In the genomic region with DNA sequence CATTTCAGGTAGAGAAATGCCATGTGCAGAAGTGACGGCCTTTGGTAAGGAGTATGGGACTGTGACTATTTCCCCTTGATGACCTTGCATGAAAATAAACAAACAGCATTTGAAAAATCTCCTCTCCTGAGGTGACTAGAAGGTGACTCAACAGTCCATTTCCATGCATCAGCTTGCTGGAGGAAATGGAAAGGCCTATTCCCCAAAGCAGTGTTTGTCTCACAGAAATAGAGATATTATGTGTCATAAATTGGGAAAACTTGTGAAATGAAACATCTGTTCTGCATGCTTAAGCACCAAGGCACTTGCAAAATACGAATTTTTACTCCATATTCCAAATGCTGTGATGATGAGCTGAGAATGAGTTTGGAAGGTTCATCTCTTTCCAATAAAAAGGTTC, we compare ENCODE assay signal across 7 cellular contexts.
DNase-seq lines count a peak whose midpoint lies in the region; ATAC-seq and TF ChIP-seq lines count a peak whose summit lies in the region.
"Not testable (repeated sequence)": the region's sequence is repeated elsewhere in the genome, so short reads cannot be mapped to it uniquely, and the experiment has no call there.

No MANE protein-coding gene starts in this region.

- DNase-seq in EL (peak; percentile 57), HT1080 (ENCODE audit: low read depth) (peak; percentile 66), brain microvascular endothelial cell (peak; percentile 6), epithelial cell of esophagus (ENCODE audit: low read depth) (peak; percentile 35), foreskin fibroblast (peak; percentile 39 to 58), myocyte (ENCODE audit: low read depth) (peak; percentile 7)
- not testable (repeated sequence) for DNase-seq in RWPE2 (ENCODE audit: low spot score)

- H3K9me3 ChIP-seq in RWPE2 (ENCODE audit: severe bottlenecking): not testable (repeated sequence)

- H3K4me1 ChIP-seq in RWPE2 (ENCODE audit: insufficient read depth, poor library complexity, severe bottlenecking): not testable (repeated sequence)

- H3K27me3 ChIP-seq in RWPE2 (ENCODE audit: insufficient read depth, poor library complexity, severe bottlenecking); brain microvascular endothelial cell (replicated peaks): not testable (repeated sequence)

- ATAC-seq in RWPE2 (ENCODE audit: low read depth): peak; percentile 78

- TF ChIP-seq CTCF in RWPE2 (IDR thresholded peaks at IDR 0.05; ENCODE audit: poor library complexity, severe bottlenecking); brain microvascular endothelial cell (IDR thresholded peaks at IDR 0.05; ENCODE audit: low read depth, low read length, missing control alignments); epithelial cell of esophagus (IDR thresholded peaks at IDR 0.05; ENCODE audit: insufficient read depth, low read depth, low read length, missing control alignments); foreskin fibroblast (IDR thresholded peaks at IDR 0.05; ENCODE audit: low read depth, low read length): not testable (repeated sequence)

- not testable (repeated sequence) for H3K4me3 ChIP-seq in RWPE2 (ENCODE audit: severe bottlenecking); brain microvascular endothelial cell (ENCODE audit: low read depth, low read length); epithelial cell of esophagus (ENCODE audit: low read length); foreskin fibroblast (ENCODE audit: low read depth in 1 of 2, low read length in 2 of 2)

- not testable (repeated sequence) for H3K27ac ChIP-seq in RWPE2 (ENCODE audit: poor library complexity, severe bottlenecking); brain microvascular endothelial cell

- not testable (repeated sequence) for H3K36me3 ChIP-seq in RWPE2 (ENCODE audit: low read depth); brain microvascular endothelial cell (replicated peaks)

- in situ Hi-C loops in brain microvascular endothelial cell (cut with HindIII; ENCODE audit: low pct_ligation_motif_present, low sequenced_read_pairs): not testable (repeated sequence)
